12 cellular contexts compared by ENCODE assay signal in the genomic region with DNA sequence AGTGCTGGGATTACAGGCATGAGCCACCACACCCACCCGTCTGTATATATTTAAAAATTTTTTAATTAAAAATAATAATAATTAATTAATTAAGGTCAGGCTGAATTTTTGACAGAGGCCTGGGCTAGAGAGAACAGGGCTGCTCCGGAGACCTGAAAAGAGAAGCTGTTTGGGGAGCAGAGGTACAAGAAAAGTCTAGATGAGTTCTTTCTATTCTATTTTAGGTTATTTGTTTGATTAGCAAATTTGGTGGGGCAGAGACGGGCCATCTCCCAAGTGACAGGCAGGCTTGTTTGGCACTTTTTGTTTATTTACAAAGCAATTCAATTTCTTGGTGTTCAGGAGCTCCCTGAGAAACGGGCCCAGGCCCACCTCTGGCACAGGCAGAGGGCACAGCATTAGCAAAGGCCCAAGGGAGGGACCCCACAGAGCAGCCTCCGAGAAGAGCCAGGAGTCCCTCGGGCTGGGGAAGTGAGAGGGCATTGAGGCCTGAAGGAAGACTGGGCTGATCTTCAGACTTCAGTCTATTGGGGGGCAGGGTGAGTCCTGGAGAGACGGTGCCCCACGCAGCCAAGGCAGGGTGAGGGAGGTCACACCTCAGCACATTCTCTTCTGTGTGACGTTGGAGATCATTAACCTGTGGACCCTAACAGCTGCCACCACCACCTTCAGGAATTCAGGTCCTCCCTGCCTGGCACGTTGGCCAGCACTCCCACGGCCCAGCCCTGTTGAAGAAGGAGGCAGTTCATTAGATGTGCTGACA. TPM values are rescaled to one million over a fixed set of nuclear protein-coding genes. Genes with fewer than 3 reads are reported as not detected.
DNase-seq lines count a peak whose midpoint lies in the region; ATAC-seq and TF ChIP-seq lines count a peak whose summit lies in the region.
"Had no signal": no experiment of that assay in that cellular context is flagged by ENCODE, and none has a peak within 500 bp of the region (broad histone marks: within the 10 kb centered on the region; RNA-seq: fewer than 3 reads in every experiment).

No MANE protein-coding gene starts in this region.

- no peak for ATAC-seq in activated CD8-positive, alpha-beta T cell treated with anti-CD3 and anti-CD28 coated beads, Interleukin-2, amount 10 ng/mL, durations not matched to agents 7 days and 5 days
- ATAC-seq in activated CD8-positive, alpha-beta T cell treated with anti-CD3 and anti-CD28 coated beads for 36 hours, result no peak
- ATAC-seq in HG02610 (IDR thresholded peaks at IDR 0.05; ENCODE audit: unreplicated experiment), result peak; percentile 30
- ATAC-seq in stimulated activated naive B cell treated with anti-CD40 and anti-IgM and Interleukin-4, amounts not matched to agents 10 μg/mL and 1 μg/mL and 100 μg/mL, for 72 hours (replicated peaks), result peak; percentile 73 to 78

- CTCF ChIA-PET in activated CD8-positive, alpha-beta T cell treated with anti-CD3 and anti-CD28 coated beads, Interleukin-2, amount 10 ng/mL, durations not matched to agents 7 days and 5 days (lab: Charles Lee), result interaction anchor here (0.9 to 10.3 kb wide), 11 partner anchors 8 to 299 kb away, joined by 3 to 277 read pairs (median 4); a partner anchor contains a TSS
- CTCF ChIA-PET in activated CD8-positive, alpha-beta T cell treated with anti-CD3 and anti-CD28 coated beads for 36 hours (lab: Charles Lee), result interaction anchor here (0.6 to 7.4 kb wide), 10 partner anchors 12 to 151 kb away, joined by 3 to 142 read pairs (median 4); a partner anchor contains a TSS

- intact Hi-C loops in activated CD8-positive, alpha-beta T cell treated with anti-CD3 and anti-CD28 coated beads for 36 hours (cut with micrococcal nuclease), result no loop called here

- DNase-seq in activated CD8-positive, alpha-beta T cell treated with anti-CD3 and anti-CD28 coated beads, Interleukin-2, amount 10 ng/mL, durations not matched to agents 7 days and 5 days, result no peak
- DNase-seq in activated CD8-positive, alpha-beta T cell treated with anti-CD3 and anti-CD28 coated beads for 36 hours, result no peak
- DNase-seq in stimulated activated naive B cell treated with anti-CD40 and anti-IgM and Interleukin-4, amounts not matched to agents 10 μg/mL and 1 μg/mL and 100 μg/mL, for 72 hours, result peak; percentile 84
- DNase-seq in NCI-H1436 treated with DMSO at 0.1 percent for 48 hours (lab: John Stamatoyannopoulos, UW) (no peak), NCI-H2227 (lab: John Stamatoyannopoulos, UW; ENCODE audit: unreplicated experiment) (no peak)
- DNase-seq in activated CD4-positive, alpha-beta T cell treated with anti-CD3 and anti-CD28 coated beads for 1 hour, result no peak
- DNase-seq: activated CD8-positive, alpha-beta memory T cell treated with anti-CD3 and anti-CD28 coated beads, Interleukin-2, amount 50 U/mL, for 4 hours; T-helper 2 cell had no signal

- no peaks in the 10 kb centered on the region for H3K27me3 Mint-ChIP-seq in activated CD8-positive, alpha-beta T cell treated with anti-CD3 and anti-CD28 coated beads, Interleukin-2, amount 10 ng/mL, durations not matched to agents 7 days and 5 days (ENCODE audit: low read depth)
- no peaks in the 10 kb centered on the region for H3K27me3 Mint-ChIP-seq in activated CD8-positive, alpha-beta T cell treated with anti-CD3 and anti-CD28 coated beads for 36 hours
- no peaks in the 10 kb centered on the region for H3K27me3 Mint-ChIP-seq in stimulated activated naive B cell treated with anti-CD40 and anti-IgM and Interleukin-4, amounts not matched to agents 10 μg/mL and 1 μg/mL and 100 μg/mL, for 72 hours

- H3K27ac Mint-ChIP-seq in activated CD8-positive, alpha-beta T cell treated with anti-CD3 and anti-CD28 coated beads, Interleukin-2, amount 10 ng/mL, durations not matched to agents 7 days and 5 days, result peak overlapping the region; percentile 52
- no peak overlapping the region for H3K27ac Mint-ChIP-seq in activated CD8-positive, alpha-beta T cell treated with anti-CD3 and anti-CD28 coated beads for 36 hours
- peak overlapping the region; percentile 96 for H3K27ac Mint-ChIP-seq in stimulated activated naive B cell treated with anti-CD40 and anti-IgM and Interleukin-4, amounts not matched to agents 10 μg/mL and 1 μg/mL and 100 μg/mL, for 72 hours

- TF ChIP-seq CTCF in activated CD8-positive, alpha-beta T cell treated with anti-CD3 and anti-CD28 coated beads for 36 hours (IDR thresholded peaks at IDR 0.05), result no peak

- no peak overlapping the region for H3K4me3 Mint-ChIP-seq in activated CD8-positive, alpha-beta T cell treated with anti-CD3 and anti-CD28 coated beads, Interleukin-2, amount 10 ng/mL, durations not matched to agents 7 days and 5 days
- H3K4me3 Mint-ChIP-seq in activated CD8-positive, alpha-beta T cell treated with anti-CD3 and anti-CD28 coated beads for 36 hours, result no peak overlapping the region
- peak overlapping the region; percentile 94 to 95 for H3K4me3 Mint-ChIP-seq in stimulated activated naive B cell treated with anti-CD40 and anti-IgM and Interleukin-4, amounts not matched to agents 10 μg/mL and 1 μg/mL and 100 μg/mL, for 72 hours
- H3K4me3 Mint-ChIP-seq: brain had no signal

- H3K9me3 Mint-ChIP-seq in activated CD8-positive, alpha-beta T cell treated with anti-CD3 and anti-CD28 coated beads, Interleukin-2, amount 10 ng/mL, durations not matched to agents 7 days and 5 days (ENCODE audit: insufficient read depth), result no peaks in the 10 kb centered on the region
- H3K9me3 Mint-ChIP-seq in activated CD8-positive, alpha-beta T cell treated with anti-CD3 and anti-CD28 coated beads for 36 hours, result no peaks in the 10 kb centered on the region
- no peaks in the 10 kb centered on the region for H3K9me3 Mint-ChIP-seq in stimulated activated naive B cell treated with anti-CD40 and anti-IgM and Interleukin-4, amounts not matched to agents 10 μg/mL and 1 μg/mL and 100 μg/mL, for 72 hours

- POLR2A ChIA-PET in activated CD8-positive, alpha-beta T cell treated with anti-CD3 and anti-CD28 coated beads, Interleukin-2, amount 10 ng/mL, durations not matched to agents 7 days and 5 days (lab: Charles Lee), result interaction anchor here (0.6 kb wide), 1 partner anchor 1840 kb away, joined by 4 read pairs; no protein-coding TSS in a partner anchor
- POLR2A ChIA-PET in activated CD8-positive, alpha-beta T cell treated with anti-CD3 and anti-CD28 coated beads for 36 hours (lab: Charles Lee), result interaction anchor here (1.1 to 3.3 kb wide), 3 partner anchors 19 to 150 kb away, joined by 3 to 8 read pairs (median 4); a partner anchor contains a TSS

- peaks cover 57% of the 10 kb centered on the region for H3K4me1 Mint-ChIP-seq in activated CD8-positive, alpha-beta T cell treated with anti-CD3 and anti-CD28 coated beads, Interleukin-2, amount 10 ng/mL, durations not matched to agents 7 days and 5 days (ENCODE audit: low read depth)
- peaks cover 17% of the 10 kb centered on the region for H3K4me1 Mint-ChIP-seq in activated CD8-positive, alpha-beta T cell treated with anti-CD3 and anti-CD28 coated beads for 36 hours (ENCODE audit: low read depth)
- H3K4me1 Mint-ChIP-seq in stimulated activated naive B cell treated with anti-CD40 and anti-IgM and Interleukin-4, amounts not matched to agents 10 μg/mL and 1 μg/mL and 100 μg/mL, for 72 hours, result peaks cover 56 to 82% of the 10 kb centered on the region in 2 donors

- 0 out of 2 replicates have a peak, but pooled peaks have one; percentile 35 for TF ChIP-seq POLR2A in Raji (IDR thresholded peaks at IDR 0.05; ENCODE audit: insufficient read depth, low read depth, low read length)

- no peaks in the 10 kb centered on the region for H3K36me3 Mint-ChIP-seq in activated CD8-positive, alpha-beta T cell treated with anti-CD3 and anti-CD28 coated beads, Interleukin-2, amount 10 ng/mL, durations not matched to agents 7 days and 5 days (ENCODE audit: low read depth)
- no peaks in the 10 kb centered on the region for H3K36me3 Mint-ChIP-seq in activated CD8-positive, alpha-beta T cell treated with anti-CD3 and anti-CD28 coated beads for 36 hours (ENCODE audit: low read depth)
- H3K36me3 Mint-ChIP-seq in stimulated activated naive B cell treated with anti-CD40 and anti-IgM and Interleukin-4, amounts not matched to agents 10 μg/mL and 1 μg/mL and 100 μg/mL, for 72 hours, result peaks cover 27 to 33% of the 10 kb centered on the region in 2 donors
- H3K36me3 Mint-ChIP-seq: brain had no signal

RNA-seq across cellular contexts. Expression of a gene that starts 10.8 kb away (rescaled TPM):
- total RNA-seq in activated CD8-positive, alpha-beta T cell treated with anti-CD3 and anti-CD28 coated beads, Interleukin-2, amount 10 ng/mL, durations not matched to agents 7 days and 5 days, result 10 to 100 TPM; 10.6 to 13.7 TPM
- total RNA-seq in activated CD8-positive, alpha-beta T cell treated with anti-CD3 and anti-CD28 coated beads for 36 hours, result 10 to 100 TPM; 15.7 to 20.0 TPM

RNA-seq across cellular contexts. Expression of a gene that starts 34.5 kb away (rescaled TPM):
- total RNA-seq in activated CD8-positive, alpha-beta T cell treated with anti-CD3 and anti-CD28 coated beads, Interleukin-2, amount 10 ng/mL, durations not matched to agents 7 days and 5 days, result not detected
- total RNA-seq in activated CD8-positive, alpha-beta T cell treated with anti-CD3 and anti-CD28 coated beads for 36 hours, result not detected
- total RNA-seq: esophagus muscularis mucosa had no signal

RNA-seq across cellular contexts. Expression of a gene that starts 36.9 kb away (rescaled TPM):
- total RNA-seq in activated CD8-positive, alpha-beta T cell treated with anti-CD3 and anti-CD28 coated beads, Interleukin-2, amount 10 ng/mL, durations not matched to agents 7 days and 5 days, result 10 to 100 TPM; 52.7 to 58.1 TPM
- 10 to 100 TPM; 17.5 to 18.2 TPM for total RNA-seq in activated CD8-positive, alpha-beta T cell treated with anti-CD3 and anti-CD28 coated beads for 36 hours

RNA-seq across cellular contexts. Expression of a gene that starts 44.5 kb away (rescaled TPM):
- total RNA-seq in activated CD8-positive, alpha-beta T cell treated with anti-CD3 and anti-CD28 coated beads, Interleukin-2, amount 10 ng/mL, durations not matched to agents 7 days and 5 days, result 10 to 100 TPM; 77.4 to 79.8 TPM
- 10 to 100 TPM; 47.4 to 50.6 TPM for total RNA-seq in activated CD8-positive, alpha-beta T cell treated with anti-CD3 and anti-CD28 coated beads for 36 hours

Comparison
In these comparisons a context has a peak if more than half of its experiments do, and no peak if none do; other contexts are left out.
1. ATAC-seq: peak in HG02610 (single experiment) and stimulated activated naive B cell treated with anti-CD40 and anti-IgM and Interleukin-4, amounts not matched to agents 10 μg/mL and 1 μg/mL and 100 μg/mL, for 72 hours (2 of 2); none in activated CD8-positive, alpha-beta T cell treated with anti-CD3 and anti-CD28 coated beads, Interleukin-2, amount 10 ng/mL, durations not matched to agents 7 days and 5 days (single experiment) and activated CD8-positive, alpha-beta T cell treated with anti-CD3 and anti-CD28 coated beads for 36 hours (single experiment).
2. H3K4me3 Mint-ChIP-seq: peak in stimulated activated naive B cell treated with anti-CD40 and anti-IgM and Interleukin-4, amounts not matched to agents 10 μg/mL and 1 μg/mL and 100 μg/mL, for 72 hours (2 of 2); none in activated CD8-positive, alpha-beta T cell treated with anti-CD3 and anti-CD28 coated beads, Interleukin-2, amount 10 ng/mL, durations not matched to agents 7 days and 5 days (single experiment) and activated CD8-positive, alpha-beta T cell treated with anti-CD3 and anti-CD28 coated beads for 36 hours (single experiment).